1 cellular context compared by ENCODE assay signal in the genomic region with DNA sequence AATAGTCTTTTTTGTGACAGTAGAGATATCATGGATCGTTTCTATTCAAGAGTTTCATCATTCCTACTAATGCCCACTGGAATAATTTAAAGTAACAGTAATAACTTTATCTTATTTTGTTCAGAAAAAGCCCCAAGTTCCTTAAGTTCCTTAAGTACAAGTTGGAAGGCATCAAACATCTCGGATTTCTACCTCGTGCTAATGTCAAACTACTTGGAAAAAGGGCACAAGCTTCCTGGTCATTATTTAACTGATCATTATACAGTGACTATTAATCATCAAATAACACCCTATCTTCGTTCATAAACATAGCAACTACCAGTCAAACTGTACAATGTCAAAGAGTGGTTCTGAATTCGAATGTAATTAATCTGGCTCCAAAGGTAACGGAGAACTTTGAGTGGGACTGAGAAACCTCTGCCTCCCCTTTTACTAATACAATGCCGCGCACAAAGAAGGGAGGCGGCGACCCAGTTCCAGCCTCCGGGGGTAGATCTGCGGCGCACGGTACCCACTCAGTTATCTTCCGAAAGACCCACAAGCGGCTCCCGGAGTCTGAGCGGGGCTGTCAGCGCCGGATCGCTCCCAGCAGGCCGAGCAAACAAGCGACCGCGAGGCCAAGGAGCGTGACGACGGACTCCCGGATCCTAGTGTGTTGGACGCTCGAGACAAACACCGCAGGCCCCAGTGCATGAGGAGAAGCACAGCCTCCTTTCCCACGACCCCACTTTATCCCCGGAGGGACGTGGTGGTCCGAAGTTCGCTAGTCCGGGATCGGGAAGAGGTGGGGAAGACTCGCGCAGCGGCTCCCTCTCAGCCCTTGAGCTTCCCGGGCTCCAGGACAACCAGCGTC.
TF ChIP-seq lines count a peak whose summit lies in the region.

No MANE protein-coding gene starts in this region.

TF ChIP-seq in HepG2, 621 proteins besides CTCF, POLR2A, EP300 and RAD21 (continued from another document and continues in another):
- TF ChIP-seq ZNF788 (CRISPR knock-in tag; IDR thresholded peaks at IDR 0.05; ENCODE audit: borderline replicate concordance) (0 out of 2 replicates have a peak, but pooled peaks have one; percentile 35), NFKB2 (CRISPR knock-in tag; IDR thresholded peaks at IDR 0.05; ENCODE audit: borderline replicate concordance) (peak; percentile 45; the same call in 1 of the 2 replicates), ZNF878 (CRISPR knock-in tag; IDR thresholded peaks at IDR 0.05) (no peak), ZNF746 (CRISPR knock-in tag; IDR thresholded peaks at IDR 0.05) (peak; percentile 88), SUZ12 (IDR thresholded peaks at IDR 0.05; ENCODE audit: low read depth, low read length) (no peak), FOXA3 (CRISPR knock-in tag; IDR thresholded peaks at IDR 0.05) (no peak; the same call in 1 of the 2 replicates), LCORL (IDR thresholded peaks at IDR 0.05) (no peak), LCORL (CRISPR knock-in tag; IDR thresholded peaks at IDR 0.05) (no peak), CBX5 (CRISPR knock-in tag; IDR thresholded peaks at IDR 0.05; ENCODE audit: borderline replicate concordance) (no peak; the same call in none of the 2 replicates), JUN (CRISPR knock-in tag; IDR thresholded peaks at IDR 0.05) (no peak), ZBTB1 (CRISPR knock-in tag; IDR thresholded peaks at IDR 0.05; ENCODE audit: borderline replicate concordance) (no peak), THRA (CRISPR knock-in tag; IDR thresholded peaks at IDR 0.05; ENCODE audit: borderline replicate concordance) (peak; percentile 35; the same call in 1 of the 2 replicates), NR2C2 (CRISPR knock-in tag; IDR thresholded peaks at IDR 0.05; ENCODE audit: borderline replicate concordance) (no peak), ZNF552 (CRISPR knock-in tag; IDR thresholded peaks at IDR 0.05; ENCODE audit: borderline replicate concordance) (0 out of 2 replicates have a peak, but pooled peaks have one; percentile 41), TFDP1 (CRISPR knock-in tag; IDR thresholded peaks at IDR 0.05; ENCODE audit: borderline replicate concordance) (no peak), ZNF550 (CRISPR knock-in tag; IDR thresholded peaks at IDR 0.05; ENCODE audit: borderline replicate concordance) (no peak), SMYD3 (CRISPR knock-in tag; IDR thresholded peaks at IDR 0.05) (no peak; the same call in 1 of the 2 replicates), KMT2A (CRISPR knock-in tag; IDR thresholded peaks at IDR 0.05) (peak; percentile 83), KAT7 (CRISPR knock-in tag; IDR thresholded peaks at IDR 0.05; ENCODE audit: borderline replicate concordance) (peak; percentile 56; the same call in 1 of the 2 replicates), ZNF614 (CRISPR knock-in tag; IDR thresholded peaks at IDR 0.05; ENCODE audit: borderline replicate concordance) (no peak), ZNF33B (CRISPR knock-in tag; IDR thresholded peaks at IDR 0.05) (no peak), KLF9 (CRISPR knock-in tag; IDR thresholded peaks at IDR 0.05; ENCODE audit: low read depth) (no peak), ZBTB21 (CRISPR knock-in tag; IDR thresholded peaks at IDR 0.05) (no peak), RBAK (CRISPR knock-in tag; IDR thresholded peaks at IDR 0.05) (no peak), ZNF737 (CRISPR knock-in tag; IDR thresholded peaks at IDR 0.05; ENCODE audit: borderline replicate concordance) (no peak), CAMTA2 (CRISPR knock-in tag; IDR thresholded peaks at IDR 0.05; ENCODE audit: borderline replicate concordance) (peak; percentile 78; the same call in 1 of the 2 replicates), ZNF792 (CRISPR knock-in tag; IDR thresholded peaks at IDR 0.05) (no peak), NR2F2 (IDR thresholded peaks at IDR 0.05; ENCODE audit: borderline replicate concordance, low read depth) (no peak), ZFP41 (CRISPR knock-in tag; IDR thresholded peaks at IDR 0.05; ENCODE audit: borderline replicate concordance) (no peak), GTF2F1 (IDR thresholded peaks at IDR 0.05; ENCODE audit: low read length) (no peak), HNRNPL (IDR thresholded peaks at IDR 0.05; ENCODE audit: low read depth, low read length) (no peak), KLF6 (CRISPR knock-in tag; IDR thresholded peaks at IDR 0.05) (peak; percentile 37; the same call in 1 of the 2 replicates), HHEX (CRISPR knock-in tag; IDR thresholded peaks at IDR 0.05) (no peak), HNRNPK (IDR thresholded peaks at IDR 0.05; ENCODE audit: low read depth, low read length, poor library complexity, severe bottlenecking) (no peak), ZNF468 (CRISPR knock-in tag; IDR thresholded peaks at IDR 0.05) (no peak), ZFP36L2 (CRISPR knock-in tag; IDR thresholded peaks at IDR 0.05) (no peak), KDM2A (CRISPR knock-in tag; IDR thresholded peaks at IDR 0.05; ENCODE audit: borderline replicate concordance, low read depth) (no peak), CENPT (CRISPR knock-in tag; IDR thresholded peaks at IDR 0.05; ENCODE audit: low read depth) (no peak), SIX1 (CRISPR knock-in tag; IDR thresholded peaks at IDR 0.05; ENCODE audit: borderline replicate concordance) (no peak), ZFP37 (CRISPR knock-in tag; IDR thresholded peaks at IDR 0.05; ENCODE audit: borderline replicate concordance) (no peak), ZNF329 (CRISPR knock-in tag; IDR thresholded peaks at IDR 0.05; ENCODE audit: low read depth) (no peak), RAD51 (IDR thresholded peaks at IDR 0.05; ENCODE audit: borderline replicate concordance) (no peak), POLR2G (IDR thresholded peaks at IDR 0.05; ENCODE audit: low read depth, low read length) (no peak; the same call in 1 of the 2 replicates), ZIK1 (CRISPR knock-in tag; IDR thresholded peaks at IDR 0.05; ENCODE audit: borderline replicate concordance, low read depth) (peak; percentile 33; the same call in 1 of the 2 replicates), ZNF597 (CRISPR knock-in tag; IDR thresholded peaks at IDR 0.05) (no peak), NR1H2 (CRISPR knock-in tag; IDR thresholded peaks at IDR 0.05; ENCODE audit: borderline replicate concordance, low read depth) (no peak)
- TF ChIP-seq, protein P1, sequence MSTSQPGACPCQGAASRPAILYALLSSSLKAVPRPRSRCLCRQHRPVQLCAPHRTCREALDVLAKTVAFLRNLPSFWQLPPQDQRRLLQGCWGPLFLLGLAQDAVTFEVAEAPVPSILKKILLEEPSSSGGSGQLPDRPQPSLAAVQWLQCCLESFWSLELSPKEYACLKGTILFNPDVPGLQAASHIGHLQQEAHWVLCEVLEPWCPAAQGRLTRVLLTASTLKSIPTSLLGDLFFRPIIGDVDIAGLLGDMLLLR (CRISPR knock-in tag; IDR thresholded peaks at IDR 0.05): 0 out of 2 replicates have a peak, but pooled peaks have one; percentile 78
- TF ChIP-seq, protein P2, sequence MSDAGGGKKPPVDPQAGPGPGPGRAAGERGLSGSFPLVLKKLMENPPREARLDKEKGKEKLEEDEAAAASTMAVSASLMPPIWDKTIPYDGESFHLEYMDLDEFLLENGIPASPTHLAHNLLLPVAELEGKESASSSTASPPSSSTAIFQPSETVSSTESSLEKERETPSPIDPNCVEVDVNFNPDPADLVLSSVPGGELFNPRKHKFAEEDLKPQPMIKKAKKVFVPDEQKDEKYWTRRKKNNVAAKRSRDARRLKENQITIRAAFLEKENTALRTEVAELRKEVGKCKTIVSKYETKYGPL (CRISPR knock-in tag; IDR thresholded peaks at IDR 0.05): no peak
- TF ChIP-seq, protein P3, sequence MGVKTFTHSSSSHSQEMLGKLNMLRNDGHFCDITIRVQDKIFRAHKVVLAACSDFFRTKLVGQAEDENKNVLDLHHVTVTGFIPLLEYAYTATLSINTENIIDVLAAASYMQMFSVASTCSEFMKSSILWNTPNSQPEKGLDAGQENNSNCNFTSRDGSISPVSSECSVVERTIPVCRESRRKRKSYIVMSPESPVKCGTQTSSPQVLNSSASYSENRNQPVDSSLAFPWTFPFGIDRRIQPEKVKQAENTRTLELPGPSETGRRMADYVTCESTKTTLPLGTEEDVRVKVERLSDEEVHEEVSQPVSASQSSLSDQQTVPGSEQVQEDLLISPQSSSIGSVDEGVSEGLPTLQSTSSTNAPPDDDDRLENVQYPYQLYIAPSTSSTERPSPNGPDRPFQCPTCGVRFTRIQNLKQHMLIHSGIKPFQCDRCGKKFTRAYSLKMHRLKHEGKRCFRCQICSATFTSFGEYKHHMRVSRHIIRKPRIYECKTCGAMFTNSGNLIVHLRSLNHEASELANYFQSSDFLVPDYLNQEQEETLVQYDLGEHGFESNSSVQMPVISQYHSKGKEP (CRISPR knock-in tag; IDR thresholded peaks at IDR 0.05): no peak
- TF ChIP-seq, protein P4, sequence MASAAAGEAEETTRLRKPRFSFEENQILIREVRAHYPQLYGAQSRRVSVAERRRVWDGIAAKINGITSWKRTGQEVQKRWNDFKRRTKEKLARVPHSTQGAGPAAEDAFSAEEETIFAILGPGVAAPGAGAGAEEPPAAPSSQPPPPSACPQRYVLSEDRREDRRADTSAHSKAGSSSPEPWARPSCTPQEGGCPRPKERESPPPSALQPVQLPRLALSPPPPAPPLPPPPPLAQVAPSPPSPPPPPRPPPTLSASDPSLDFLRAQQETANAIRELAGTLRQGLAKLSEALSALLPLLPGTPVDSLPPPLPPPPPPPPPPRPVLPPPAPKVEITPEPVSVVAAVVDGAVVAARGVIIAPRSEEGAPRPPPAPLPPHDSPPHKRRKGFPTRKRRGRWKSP (CRISPR knock-in tag; IDR thresholded peaks at IDR 0.05): no peak
- TF ChIP-seq, protein P5, sequence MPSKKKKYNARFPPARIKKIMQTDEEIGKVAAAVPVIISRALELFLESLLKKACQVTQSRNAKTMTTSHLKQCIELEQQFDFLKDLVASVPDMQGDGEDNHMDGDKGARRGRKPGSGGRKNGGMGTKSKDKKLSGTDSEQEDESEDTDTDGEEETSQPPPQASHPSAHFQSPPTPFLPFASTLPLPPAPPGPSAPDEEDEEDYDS (CRISPR knock-in tag; IDR thresholded peaks at IDR 0.05): no peak
- TF ChIP-seq, protein P6, sequence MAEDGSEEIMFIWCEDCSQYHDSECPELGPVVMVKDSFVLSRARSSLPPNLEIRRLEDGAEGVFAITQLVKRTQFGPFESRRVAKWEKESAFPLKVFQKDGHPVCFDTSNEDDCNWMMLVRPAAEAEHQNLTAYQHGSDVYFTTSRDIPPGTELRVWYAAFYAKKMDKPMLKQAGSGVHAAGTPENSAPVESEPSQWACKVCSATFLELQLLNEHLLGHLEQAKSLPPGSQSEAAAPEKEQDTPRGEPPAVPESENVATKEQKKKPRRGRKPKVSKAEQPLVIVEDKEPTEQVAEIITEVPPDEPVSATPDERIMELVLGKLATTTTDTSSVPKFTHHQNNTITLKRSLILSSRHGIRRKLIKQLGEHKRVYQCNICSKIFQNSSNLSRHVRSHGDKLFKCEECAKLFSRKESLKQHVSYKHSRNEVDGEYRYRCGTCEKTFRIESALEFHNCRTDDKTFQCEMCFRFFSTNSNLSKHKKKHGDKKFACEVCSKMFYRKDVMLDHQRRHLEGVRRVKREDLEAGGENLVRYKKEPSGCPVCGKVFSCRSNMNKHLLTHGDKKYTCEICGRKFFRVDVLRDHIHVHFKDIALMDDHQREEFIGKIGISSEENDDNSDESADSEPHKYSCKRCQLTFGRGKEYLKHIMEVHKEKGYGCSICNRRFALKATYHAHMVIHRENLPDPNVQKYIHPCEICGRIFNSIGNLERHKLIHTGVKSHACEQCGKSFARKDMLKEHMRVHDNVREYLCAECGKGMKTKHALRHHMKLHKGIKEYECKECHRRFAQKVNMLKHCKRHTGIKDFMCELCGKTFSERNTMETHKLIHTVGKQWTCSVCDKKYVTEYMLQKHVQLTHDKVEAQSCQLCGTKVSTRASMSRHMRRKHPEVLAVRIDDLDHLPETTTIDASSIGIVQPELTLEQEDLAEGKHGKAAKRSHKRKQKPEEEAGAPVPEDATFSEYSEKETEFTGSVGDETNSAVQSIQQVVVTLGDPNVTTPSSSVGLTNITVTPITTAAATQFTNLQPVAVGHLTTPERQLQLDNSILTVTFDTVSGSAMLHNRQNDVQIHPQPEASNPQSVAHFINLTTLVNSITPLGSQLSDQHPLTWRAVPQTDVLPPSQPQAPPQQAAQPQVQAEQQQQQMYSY (CRISPR knock-in tag; IDR thresholded peaks at IDR 0.05): peak; percentile 86
- TF ChIP-seq, protein P7, sequence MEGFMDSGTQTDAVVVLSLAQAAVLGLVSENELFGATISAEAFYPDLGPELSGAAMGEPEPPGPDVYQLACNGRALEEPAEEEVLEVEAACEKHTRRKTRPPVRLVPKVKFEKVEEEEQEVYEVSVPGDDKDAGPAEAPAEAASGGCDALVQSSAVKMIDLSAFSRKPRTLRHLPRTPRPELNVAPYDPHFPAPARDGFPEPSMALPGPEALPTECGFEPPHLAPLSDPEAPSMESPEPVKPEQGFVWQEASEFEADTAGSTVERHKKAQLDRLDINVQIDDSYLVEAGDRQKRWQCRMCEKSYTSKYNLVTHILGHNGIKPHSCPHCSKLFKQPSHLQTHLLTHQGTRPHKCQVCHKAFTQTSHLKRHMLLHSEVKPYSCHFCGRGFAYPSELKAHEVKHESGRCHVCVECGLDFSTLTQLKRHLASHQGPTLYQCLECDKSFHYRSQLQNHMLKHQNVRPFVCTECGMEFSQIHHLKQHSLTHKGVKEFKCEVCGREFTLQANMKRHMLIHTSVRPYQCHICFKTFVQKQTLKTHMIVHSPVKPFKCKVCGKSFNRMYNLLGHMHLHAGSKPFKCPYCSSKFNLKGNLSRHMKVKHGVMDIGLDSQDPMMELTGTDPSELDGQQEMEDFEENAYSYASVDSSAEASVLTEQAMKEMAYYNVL (CRISPR knock-in tag; IDR thresholded peaks at IDR 0.05; ENCODE audit: borderline replicate concordance): peak; percentile 23; the same call in 1 of the 2 replicates
